In genomic region chr15:70636540-70637165, GRCh38 we compare ENCODE assay signal across 11 cellular contexts.
A peak's percentile ranks its signal among the peaks of the same experiment; 100 is the strongest.
DNase-seq lines count a peak whose midpoint lies in the region; ATAC-seq and TF ChIP-seq lines count a peak whose summit lies in the region.
"Had no signal": no experiment of that assay in that cellular context is flagged by ENCODE, and none has a peak within 500 bp of the region (broad histone marks: within the 10 kb centered on the region; RNA-seq: fewer than 3 reads in every experiment).

No MANE protein-coding gene starts in this region.

- no peak overlapping the region for H3K4me3 Mint-ChIP-seq in osteocyte (ENCODE audit: unreplicated experiment)
- H3K4me3 Mint-ChIP-seq: activated T-helper 17 cell treated with anti-CD3 and anti-CD28 coated beads, Interleukin-2, amount 50 U/mL, for 72 hours had no signal

- in situ Hi-C loops in G401 (cut with HindIII; ENCODE audit: low sequenced_read_pairs): no loop called here

- no peak overlapping the region for H3K27ac Mint-ChIP-seq in osteocyte (ENCODE audit: unreplicated experiment)
- H3K27ac Mint-ChIP-seq: activated T-helper 17 cell treated with anti-CD3 and anti-CD28 coated beads, Interleukin-2, amount 50 U/mL, for 72 hours had no signal

- no peaks in the 10 kb centered on the region for H3K4me1 Mint-ChIP-seq in osteocyte (ENCODE audit: unreplicated experiment)
- H3K4me1 Mint-ChIP-seq: activated T-helper 17 cell treated with anti-CD3 and anti-CD28 coated beads, Interleukin-2, amount 50 U/mL, for 72 hours had no signal

- H3K36me3 Mint-ChIP-seq in osteocyte (ENCODE audit: unreplicated experiment): peaks cover 59% of the 10 kb centered on the region

- TF ChIP-seq CTCF in cardiac fibroblast (IDR thresholded peaks at IDR 0.05; ENCODE audit: low read depth, low read length) (peak; percentile 31), osteocyte (IDR thresholded peaks at IDR 0.05) (peak; percentile 36)

- H3K4me3 ChIP-seq in cardiac fibroblast (replicated peaks in 1 of 2; ENCODE audit: low read depth in 2 of 2, low read length in 2 of 2): no peak overlapping the region
- H3K4me3 ChIP-seq: upper lobe of left lung had no signal

- peaks cover 28% of the 10 kb centered on the region for H3K27me3 Mint-ChIP-seq in osteocyte (ENCODE audit: unreplicated experiment)

- ATAC-seq in HG02759 (IDR thresholded peaks at IDR 0.05; ENCODE audit: unreplicated experiment) (no peak), HG02970 (IDR thresholded peaks at IDR 0.05; ENCODE audit: low FRiP score, unreplicated experiment) (no peak)
- ATAC-seq: activated T-helper 17 cell treated with anti-CD3 and anti-CD28 coated beads, Interleukin-2, amount 50 U/mL, for 72 hours had no signal

- H3K9me3 Mint-ChIP-seq in osteocyte (ENCODE audit: unreplicated experiment): no peaks in the 10 kb centered on the region
- H3K9me3 Mint-ChIP-seq: activated T-helper 17 cell treated with anti-CD3 and anti-CD28 coated beads, Interleukin-2, amount 50 U/mL, for 72 hours had no signal

- DNase-seq in G401 (ENCODE audit: low spot score): peak; percentile 21
- DNase-seq in MV-4-11 (lab: John Stamatoyannopoulos, UW): peak; percentile 67
- peak; percentile 41 to 42 for DNase-seq in cardiac fibroblast (ENCODE audit: low read depth in 2 of 2)
- no peak for DNase-seq in osteocyte (ENCODE audit: extremely low spot score, unreplicated experiment)
- no peak for DNase-seq in NCI-H345 (lab: John Stamatoyannopoulos, UW)
- DNase-seq in amniotic stem cell (lab: John Stamatoyannopoulos, UW): no peak
- DNase-seq: stimulated activated CD4-positive, alpha-beta T cell treated with anti-CD3 and anti-CD28 coated beads, Interleukin-12 subunit alpha, Interleukin-12 subunit beta, amount 100 ng/mL, for 4 hours; upper lobe of left lung had no signal

Comparison
In these comparisons a context has a peak if more than half of its experiments do, and no peak if none do; other contexts are left out.
1. DNase-seq: peak in G401 (single experiment), MV-4-11 (single experiment) and cardiac fibroblast (2 of 2); none in osteocyte (single experiment), NCI-H345 (single experiment) and amniotic stem cell (single experiment).